27 cellular contexts compared by ENCODE assay signal in genomic region chr6:64812138-64812537, GRCh38.
"Had no signal": no experiment of that assay in that cellular context is flagged by ENCODE, and none has a peak within 500 bp of the region (broad histone marks: within the 10 kb centered on the region; RNA-seq: fewer than 3 reads in every experiment).

No MANE protein-coding gene starts in this region.

- H3K27me3 Mint-ChIP-seq: dendritic cell treated with granulocyte-macrophage colony-stimulating factor and Interleukin-4, amounts not matched to agents 40 ng/mL and 50 ng/mL, for 4 days; effector memory CD8-positive, alpha-beta T cell had no signal

- H3K4me3 ChIP-seq: colonic mucosa, coronary artery, dorsolateral prefrontal cortex, esophagus muscularis mucosa, esophagus squamous epithelium, gastrocnemius medialis, gastroesophageal sphincter, heart left ventricle, heart right ventricle had no signal

- H3K27ac ChIP-seq: colonic mucosa, coronary artery, dorsolateral prefrontal cortex, epithelial cell of prostate, esophagus muscularis mucosa, esophagus squamous epithelium, foreskin keratinocyte, gastrocnemius medialis, gastroesophageal sphincter, heart left ventricle, heart right ventricle had no signal

- ATAC-seq: effector memory CD8-positive, alpha-beta T cell; esophagus mucosa; foreskin keratinocyte; gastrocnemius medialis; gastroesophageal sphincter; heart left ventricle; heart right ventricle had no signal

- DNase-seq: colonic mucosa; cortex of kidney; dermis blood vessel endothelial cell; dorsolateral prefrontal cortex; effector CD4-positive, alpha-beta T cell; effector CD8-positive, alpha-beta T cell; effector memory CD4-positive, alpha-beta T cell; effector memory CD8-positive, alpha-beta T cell; endodermal cell; erythroblast; esophagus squamous epithelium; foreskin fibroblast; foreskin keratinocyte; foreskin melanocyte; gastrocnemius medialis; glutamatergic neuron; head of caudate nucleus; heart left ventricle; heart right ventricle had no signal

- H3K4me1 ChIP-seq: colonic mucosa, esophagus muscularis mucosa, esophagus squamous epithelium, foreskin keratinocyte, gastrocnemius medialis, gastroesophageal sphincter, heart left ventricle, heart right ventricle had no signal

- H3K9me3 ChIP-seq: colonic mucosa, esophagus muscularis mucosa, esophagus squamous epithelium, gastrocnemius medialis, gastroesophageal sphincter, heart left ventricle had no signal

- H3K27me3 ChIP-seq: colonic mucosa, dorsolateral prefrontal cortex, esophagus muscularis mucosa, esophagus squamous epithelium, foreskin keratinocyte, gastrocnemius medialis, gastroesophageal sphincter, heart left ventricle, heart right ventricle had no signal

- FAIRE-seq: endometrium, endothelial cell of umbilical vein had no signal

- H3K36me3 ChIP-seq: colonic mucosa, esophagus muscularis mucosa, esophagus squamous epithelium, gastrocnemius medialis, gastroesophageal sphincter, heart left ventricle, heart right ventricle had no signal

- H3K27ac Mint-ChIP-seq: dendritic cell treated with granulocyte-macrophage colony-stimulating factor and Interleukin-4, amounts not matched to agents 40 ng/mL and 50 ng/mL, for 4 days; effector memory CD8-positive, alpha-beta T cell; endodermal cell had no signal

- H3K4me1 Mint-ChIP-seq: endodermal cell had no signal

- H3K4me3 Mint-ChIP-seq: dendritic cell treated with granulocyte-macrophage colony-stimulating factor and Interleukin-4, amounts not matched to agents 40 ng/mL and 50 ng/mL, for 4 days; effector memory CD8-positive, alpha-beta T cell; endodermal cell had no signal

- H3K9me3 Mint-ChIP-seq: dendritic cell treated with granulocyte-macrophage colony-stimulating factor and Interleukin-4, amounts not matched to agents 40 ng/mL and 50 ng/mL, for 4 days; endodermal cell had no signal
